35 cellular contexts compared by ENCODE assay signal in genomic region chr2:192775011-192775410, GRCh38.
"Had no signal": no experiment of that assay in that cellular context is flagged by ENCODE, and none has a peak within 500 bp of the region (broad histone marks: within the 10 kb centered on the region; RNA-seq: fewer than 3 reads in every experiment).

No MANE protein-coding gene starts in this region.

- DNase-seq: Karpas-422, Kasumi-1, MG63, MM.1S, MV-4-11, NCI-H1048, NCI-H1092, NCI-H1092 treated with DMSO at 0.1 percent for 48 hours, NCI-H1105, NCI-H1105 treated with DMSO at 0.1 percent for 48 hours, NCI-H1417, NCI-H1417 treated with DMSO at 0.1 percent for 48 hours, NCI-H1436, NCI-H1436 treated with DMSO at 0.1 percent for 48 hours, NCI-H146, NCI-H1694, NCI-H1694 treated with DMSO at 0.1 percent for 48 hours, NCI-H187, NCI-H187 treated with DMSO at 0.1 percent for 48 hours, NCI-H1930, NCI-H2029, NCI-H2029 treated with DMSO at 0.1 percent for 48 hours, NCI-H2081, NCI-H2081 treated with DMSO at 0.1 percent for 48 hours, NCI-H2107, NCI-H2171, NCI-H2171 treated with DMSO at 0.1 percent for 48 hours, NCI-H2227 treated with DMSO at 0.1 percent for 48 hours, NCI-H226, NCI-H345, NCI-H446, NCI-H446 treated with DMSO at 0.1 percent for 48 hours, NCI-H510A, NCI-H510A treated with DMSO at 0.1 percent for 48 hours, NCI-H524 had no signal
